ENCODE assay signal across 19 cellular contexts in the genomic region with DNA sequence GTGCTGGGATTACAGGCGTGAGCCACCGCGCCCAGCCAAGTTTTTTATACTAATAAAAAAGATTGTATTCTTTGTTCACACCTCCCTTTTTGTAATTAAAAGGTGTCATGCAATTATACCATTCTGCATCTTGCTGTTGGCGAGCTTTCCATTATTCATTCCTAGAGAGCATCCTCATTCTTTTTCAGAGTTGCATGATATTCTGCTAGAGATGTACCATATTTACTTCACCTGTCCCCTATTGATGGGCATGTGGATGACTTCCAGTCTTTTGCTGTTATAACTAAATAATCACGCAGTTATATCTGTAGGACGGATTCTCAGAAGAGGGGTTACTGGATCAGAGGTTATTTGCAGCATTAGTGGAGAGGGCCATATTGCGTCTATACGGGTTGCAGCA. TPM values are rescaled to one million over a fixed set of nuclear protein-coding genes. Genes with fewer than 3 reads are reported as not detected.
DNase-seq lines count a peak whose midpoint lies in the region; ATAC-seq lines count a peak whose summit lies in the region.
"Had no signal": no experiment of that assay in that cellular context is flagged by ENCODE, and none has a peak within 500 bp of the region (broad histone marks: within the 10 kb centered on the region; RNA-seq: fewer than 3 reads in every experiment).

No MANE protein-coding gene starts in this region.

- no peaks in the 10 kb centered on the region for H3K27me3 Mint-ChIP-seq in activated naive CD4-positive, alpha-beta T cell treated with anti-CD3 and anti-CD28 coated beads, Interleukin-2, amount 50 U/mL, for 24 hours
- H3K27me3 Mint-ChIP-seq in CD8-positive, alpha-beta memory T cell = no peaks in the 10 kb centered on the region
- H3K27me3 Mint-ChIP-seq in T-helper 17 cell = no peaks in the 10 kb centered on the region
- H3K27me3 Mint-ChIP-seq in naive thymus-derived CD8-positive, alpha-beta T cell = no peaks in the 10 kb centered on the region

- CTCF ChIA-PET in CD8-positive, alpha-beta memory T cell (lab: Charles Lee) = interaction anchor here (1.2 to 3.8 kb wide), 6 partner anchors 18 to 299 kb away, joined by 3 to 20 read pairs (median 6); a partner anchor contains a TSS

- peak overlapping the region; percentile 10 for H3K27ac Mint-ChIP-seq in activated naive CD4-positive, alpha-beta T cell treated with anti-CD3 and anti-CD28 coated beads, Interleukin-2, amount 50 U/mL, for 24 hours
- H3K27ac Mint-ChIP-seq in CD8-positive, alpha-beta memory T cell = peak overlapping the region; percentile 80 to 98 (median 90)
- peak overlapping the region; percentile 80 for H3K27ac Mint-ChIP-seq in T-helper 17 cell
- peak overlapping the region in 9 of 10 donors; percentile 83 to 97 (median 96) for H3K27ac Mint-ChIP-seq in naive thymus-derived CD8-positive, alpha-beta T cell

- no peaks in the 10 kb centered on the region for H3K36me3 ChIP-seq in CD8-positive, alpha-beta memory T cell (ENCODE audit: insufficient read depth, low read length)
- H3K36me3 ChIP-seq: BE2C had no signal

- no peak for DNase-seq in activated naive CD4-positive, alpha-beta T cell treated with Interleukin-2 at 50 U/mL for 16 hours
- DNase-seq in CD8-positive, alpha-beta memory T cell = no peak
- DNase-seq in T-helper 17 cell (no peak), iPS-NIHi7 (ENCODE audit: extremely low spot score) (no peak)
- DNase-seq in naive thymus-derived CD8-positive, alpha-beta T cell = no peak
- DNase-seq: BE2C; GDM1; GM23248; MV-4-11; NCI-H1417; NCI-H187 treated with DMSO at 0.1 percent for 48 hours; NCI-H345; NCI-H526; NK-92 treated with Interleukin-12 subunit alpha and Interleukin-12 subunit beta, amount 100 ng/mL, for 24 hours; SHP77 treated with DMSO at 0.1 percent for 48 hours had no signal

- H3K27ac ChIP-seq in CD8-positive, alpha-beta memory T cell (ENCODE audit: low read depth, low read length) = no peak overlapping the region
- H3K27ac ChIP-seq: GM23248 had no signal

- peaks cover 16% of the 10 kb centered on the region for H3K4me1 Mint-ChIP-seq in activated naive CD4-positive, alpha-beta T cell treated with anti-CD3 and anti-CD28 coated beads, Interleukin-2, amount 50 U/mL, for 24 hours
- H3K4me1 Mint-ChIP-seq in CD8-positive, alpha-beta memory T cell = peaks cover 16 to 22% (median 18%) of the 10 kb centered on the region in 3 donors
- H3K4me1 Mint-ChIP-seq in T-helper 17 cell = peaks cover 15% of the 10 kb centered on the region
- peaks cover 9 to 22% (median 17%) of the 10 kb centered on the region in 4 donors for H3K4me1 Mint-ChIP-seq in naive thymus-derived CD8-positive, alpha-beta T cell

- H3K27me3 ChIP-seq in CD8-positive, alpha-beta memory T cell (ENCODE audit: insufficient read depth, low read length, poor library complexity, severe bottlenecking) = no peaks in the 10 kb centered on the region
- H3K27me3 ChIP-seq: BE2C had no signal

- H3K9me3 ChIP-seq in CD8-positive, alpha-beta memory T cell (ENCODE audit: low read length) = no peaks in the 10 kb centered on the region
- no peaks in the 10 kb centered on the region for H3K9me3 ChIP-seq in T-helper 17 cell (ENCODE audit: control insufficient read depth, low read length, poor library complexity, severe bottlenecking)
- H3K9me3 ChIP-seq: BE2C had no signal

- H3K4me1 ChIP-seq in CD8-positive, alpha-beta memory T cell (ENCODE audit: insufficient read depth, low read length) = peaks cover 19% of the 10 kb centered on the region
- H3K4me1 ChIP-seq: BE2C had no signal

- no peaks in the 10 kb centered on the region for H3K9me3 Mint-ChIP-seq in activated naive CD4-positive, alpha-beta T cell treated with anti-CD3 and anti-CD28 coated beads, Interleukin-2, amount 50 U/mL, for 24 hours
- H3K9me3 Mint-ChIP-seq in CD8-positive, alpha-beta memory T cell = no peaks in the 10 kb centered on the region
- H3K9me3 Mint-ChIP-seq in naive thymus-derived CD8-positive, alpha-beta T cell = no peaks in the 10 kb centered on the region

- ATAC-seq in T-helper 17 cell (no peak), GM21529 (IDR thresholded peaks at IDR 0.05; ENCODE audit: unreplicated experiment) (no peak)
- no peak for ATAC-seq in naive thymus-derived CD8-positive, alpha-beta T cell
- ATAC-seq: HCT116 had no signal

- H3K36me3 Mint-ChIP-seq in activated naive CD4-positive, alpha-beta T cell treated with anti-CD3 and anti-CD28 coated beads, Interleukin-2, amount 50 U/mL, for 24 hours = no peaks in the 10 kb centered on the region
- H3K36me3 Mint-ChIP-seq in CD8-positive, alpha-beta memory T cell = peaks cover 0 to 8% (median 2%) of the 10 kb centered on the region in 3 donors
- H3K36me3 Mint-ChIP-seq in T-helper 17 cell (ENCODE audit: low read depth) = no peaks in the 10 kb centered on the region
- peaks cover 0 to 10% (median 0%) of the 10 kb centered on the region in 3 donors for H3K36me3 Mint-ChIP-seq in naive thymus-derived CD8-positive, alpha-beta T cell

- H3K4me3 ChIP-seq in CD8-positive, alpha-beta memory T cell (ENCODE audit: low read length) = no peak overlapping the region
- H3K4me3 ChIP-seq: GM23248, K562 had no signal

- POLR2A ChIA-PET in CD8-positive, alpha-beta memory T cell (lab: Charles Lee) = interaction anchor here (0.7 to 0.9 kb wide), 2 partner anchors 37 to 822 kb away, joined by 3 to 5 read pairs; no protein-coding TSS in a partner anchor
- POLR2A ChIA-PET in naive thymus-derived CD8-positive, alpha-beta T cell (lab: Charles Lee) = interaction anchor here (0.7 to 4.8 kb wide), 4 partner anchors 17 to 584 kb away, joined by 3 to 31 read pairs (median 3); a partner anchor contains a TSS

- H3K4me3 Mint-ChIP-seq in activated naive CD4-positive, alpha-beta T cell treated with anti-CD3 and anti-CD28 coated beads, Interleukin-2, amount 50 U/mL, for 24 hours = peak overlapping the region; percentile 70
- H3K4me3 Mint-ChIP-seq in CD8-positive, alpha-beta memory T cell = peak overlapping the region in 5 of 7 donors; percentile 15 to 88 (median 77)
- H3K4me3 Mint-ChIP-seq in T-helper 17 cell = no peak overlapping the region
- peak overlapping the region in 6 of 10 donors; percentile 18 to 89 (median 46) for H3K4me3 Mint-ChIP-seq in naive thymus-derived CD8-positive, alpha-beta T cell

RNA-seq across cellular contexts. Expression of a gene that starts 17.0 kb away (rescaled TPM):
- 10 to 100 TPM; 39.8 to 43.1 TPM for total RNA-seq in CD8-positive, alpha-beta memory T cell
- 16.3 TPM for polyA plus RNA-seq in CD8-positive, alpha-beta memory T cell
- 100 to 1,000 TPM; 119 to 128 TPM for total RNA-seq in T-helper 17 cell
- total RNA-seq in naive thymus-derived CD8-positive, alpha-beta T cell = 100 to 1,000 TPM; 160 to 179 TPM
- polyA plus RNA-seq in naive thymus-derived CD8-positive, alpha-beta T cell = 10 to 100 TPM; 12.1 to 22.6 (median 13.1) TPM

RNA-seq across cellular contexts. Expression of a gene that starts 18.1 kb away (rescaled TPM):
- 10 to 100 TPM; 97.7 to 99.4 TPM for total RNA-seq in CD8-positive, alpha-beta memory T cell
- 22.0 TPM for polyA plus RNA-seq in CD8-positive, alpha-beta memory T cell
- 10 to 100 TPM; 24.9 to 35.4 TPM for total RNA-seq in T-helper 17 cell
- 10 to 100 TPM; 35.1 to 37.1 TPM for total RNA-seq in naive thymus-derived CD8-positive, alpha-beta T cell
- 10 to 100 TPM; 12.0 to 22.1 (median 14.0) TPM for polyA plus RNA-seq in naive thymus-derived CD8-positive, alpha-beta T cell

RNA-seq across cellular contexts. Expression of a gene that starts 46.5 kb away (rescaled TPM):
- 10 to 100 TPM; 21.5 to 24.3 TPM for total RNA-seq in CD8-positive, alpha-beta memory T cell
- polyA plus RNA-seq in CD8-positive, alpha-beta memory T cell = 1.2 TPM
- 100 to 1,000 TPM in 1 of 2 donors, 10 to 100 TPM in 1; 92.9 to 110 TPM for total RNA-seq in T-helper 17 cell
- 10 to 100 TPM; 60.8 to 67.4 TPM for total RNA-seq in naive thymus-derived CD8-positive, alpha-beta T cell
- polyA plus RNA-seq in naive thymus-derived CD8-positive, alpha-beta T cell = under 1 TPM; 0.73 to 0.96 (median 0.79) TPM

RNA-seq across cellular contexts. Expression of a gene that starts 50.6 kb away (rescaled TPM):
- total RNA-seq in CD8-positive, alpha-beta memory T cell = 10 to 100 TPM; 11.7 to 13.4 TPM
- 5.7 TPM for polyA plus RNA-seq in CD8-positive, alpha-beta memory T cell
- total RNA-seq in T-helper 17 cell = 1 to 10 TPM; 3.4 to 3.9 TPM
- 1 to 10 TPM; 6.1 to 7.3 TPM for total RNA-seq in naive thymus-derived CD8-positive, alpha-beta T cell
- 1 to 10 TPM; 3.6 to 9.6 (median 8.4) TPM for polyA plus RNA-seq in naive thymus-derived CD8-positive, alpha-beta T cell

RNA-seq across cellular contexts. Expression of a gene that starts 50.7 kb away (rescaled TPM):
- total RNA-seq in CD8-positive, alpha-beta memory T cell = 10 to 100 TPM; 53.3 to 54.1 TPM
- polyA plus RNA-seq in CD8-positive, alpha-beta memory T cell = 11.2 TPM
- total RNA-seq in T-helper 17 cell = 10 to 100 TPM; 48.3 to 51.6 TPM
- 10 to 100 TPM; 49.6 to 51.4 TPM for total RNA-seq in naive thymus-derived CD8-positive, alpha-beta T cell
- polyA plus RNA-seq in naive thymus-derived CD8-positive, alpha-beta T cell = 10 to 100 TPM in 1 of 3 donors, 1 to 10 TPM in 2; 5.3 to 13.5 (median 9.0) TPM

Comparison
In these comparisons a context has a peak if more than half of its experiments do, and no peak if none do; other contexts are left out.
1. H3K27ac Mint-ChIP-seq: peak in every context shown above with its lines; median percentile 96 in naive thymus-derived CD8-positive, alpha-beta T cell; 90 in CD8-positive, alpha-beta memory T cell; 80 in T-helper 17 cell; 10 in activated naive CD4-positive, alpha-beta T cell treated with anti-CD3 and anti-CD28 coated beads, Interleukin-2, amount 50 U/mL, for 24 hours.